Comparison of ENCODE assay signal across 19 cellular contexts in the genomic region with DNA sequence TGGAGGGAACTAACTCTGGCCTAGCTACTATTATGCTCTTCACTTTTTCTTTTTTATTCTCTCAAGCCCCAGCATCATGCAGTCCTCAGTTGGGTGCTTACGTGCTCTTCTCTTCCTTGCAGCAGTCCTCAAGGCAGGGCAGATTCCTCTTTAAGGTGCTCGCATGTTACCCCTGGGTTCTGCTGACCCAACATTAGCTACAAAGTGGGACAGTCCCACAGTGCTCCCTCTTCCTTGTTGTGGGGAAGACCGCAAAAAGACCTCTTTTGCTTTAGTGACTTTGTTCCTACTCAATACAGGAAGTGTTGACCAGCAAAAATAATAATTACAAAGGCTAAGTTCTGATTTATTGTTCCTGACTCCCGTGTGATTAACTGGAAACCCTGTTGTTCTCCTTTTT.
"Had no signal": no experiment of that assay in that cellular context is flagged by ENCODE, and none has a peak within 500 bp of the region (broad histone marks: within the 10 kb centered on the region; RNA-seq: fewer than 3 reads in every experiment).

No MANE protein-coding gene starts in this region.

- H3K4me3 Mint-ChIP-seq: nephron; T-helper 2 cell treated with Interferon-gamma antibody and Interleukin-4, amounts not matched to agents 5 μg/mL and 100 μg/mL, for 36 hours had no signal

- H3K27me3 ChIP-seq: uterus had no signal

- H3K4me3 ChIP-seq: skin epidermis, thoracic aorta, uterus had no signal

- H3K4me1 ChIP-seq: uterus had no signal

- H3K9me3 Mint-ChIP-seq: nephron; T-helper 2 cell treated with Interferon-gamma antibody and Interleukin-4, amounts not matched to agents 5 μg/mL and 100 μg/mL, for 36 hours had no signal

- H3K27ac ChIP-seq: skin epidermis, thoracic aorta, uterus had no signal

- DNase-seq: activated CD4-positive, alpha-beta T cell treated with anti-CD3 and anti-CD28 coated beads, Interleukin-2, amount 50 U/mL, for 1 hour; activated T-cell treated with anti-CD3 and anti-CD28 coated beads for 4 hours; aorta; cerebellar nuclear complex; effector memory CD4-positive, alpha-beta T cell; foreskin fibroblast; head of caudate nucleus; left cardiac atrium; mammary epithelial cell; nucleus accumbens; posterior cingulate gyrus; retina; stimulated activated CD4-positive, alpha-beta T cell treated with anti-CD3 and anti-CD28 coated beads, Interleukin-4, amount 100 ng/mL, for 4 hours; SW 1271; uterus had no signal

- H3K9me3 ChIP-seq: thoracic aorta, uterus had no signal

- H3K36me3 ChIP-seq: uterus had no signal

- H3K27ac Mint-ChIP-seq: nephron; T-helper 2 cell treated with Interferon-gamma antibody and Interleukin-4, amounts not matched to agents 5 μg/mL and 100 μg/mL, for 36 hours had no signal

- H3K4me1 Mint-ChIP-seq: nephron had no signal
